11 cellular contexts compared by ENCODE assay signal in the genomic region with DNA sequence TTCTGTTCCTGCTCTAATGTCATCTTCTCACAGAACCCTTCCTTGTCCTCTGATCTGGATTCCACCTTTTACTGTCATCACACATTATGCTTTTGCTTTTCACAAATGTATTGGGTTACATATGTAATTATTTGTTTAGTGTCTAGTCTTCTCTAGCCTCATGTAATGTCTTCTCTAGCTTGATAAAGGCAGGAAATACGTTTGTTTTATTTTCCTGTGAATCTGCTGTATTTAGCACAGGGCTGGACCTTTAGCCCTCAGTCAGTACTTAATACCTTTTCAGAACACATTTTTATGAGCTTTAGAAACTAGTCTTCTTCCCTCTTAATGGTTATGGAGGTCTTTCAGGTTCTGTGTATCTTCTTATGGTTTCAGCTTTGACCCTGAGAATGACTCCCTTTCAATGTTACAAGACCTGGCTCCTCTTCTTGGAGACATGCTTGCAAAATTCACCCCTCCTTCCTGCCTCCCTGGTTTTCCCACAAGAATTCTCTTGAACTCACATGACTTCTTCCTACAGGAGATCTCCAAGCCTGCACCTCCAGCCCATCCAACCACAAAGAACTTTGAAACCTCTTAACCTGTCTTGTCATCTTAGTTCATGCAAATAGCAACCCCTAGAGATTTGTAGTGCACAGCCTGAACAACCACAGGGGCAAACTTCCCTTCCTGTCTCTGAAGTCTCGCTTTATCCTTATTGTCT.
DNase-seq lines count a peak whose midpoint lies in the region; ATAC-seq and TF ChIP-seq lines count a peak whose summit lies in the region.
"Had no signal": no experiment of that assay in that cellular context is flagged by ENCODE, and none has a peak within 500 bp of the region (broad histone marks: within the 10 kb centered on the region; RNA-seq: fewer than 3 reads in every experiment).

No MANE protein-coding gene starts in this region.

- H3K9me3 Mint-ChIP-seq in type B pancreatic cell (peaks cover 4% of the 10 kb centered on the region), H9 (no peaks in the 10 kb centered on the region)
- H3K9me3 Mint-ChIP-seq: nephron had no signal

- H4K5ac ChIP-seq in H9 (ENCODE audit: insufficient read length, low read depth, low read length): no peak overlapping the region

- H2BK5ac ChIP-seq in H9 (ENCODE audit: insufficient read length, low read length): no peak overlapping the region

- no peak overlapping the region for H2AK5ac ChIP-seq in H9 (ENCODE audit: insufficient read length, low read length)

- H3K4me2 ChIP-seq in H9 (ENCODE audit: insufficient read depth, insufficient read length, low read length): no peak overlapping the region

- no peaks in the 10 kb centered on the region for H3K79me1 ChIP-seq in H9 (ENCODE audit: insufficient read depth, low read depth, low read length, poor library complexity, severe bottlenecking)

- ATAC-seq in HG02610 (IDR thresholded peaks at IDR 0.05; ENCODE audit: unreplicated experiment) (peak; percentile 91), HG03457 (IDR thresholded peaks at IDR 0.05; ENCODE audit: unreplicated experiment) (peak; percentile 92)

- no peak overlapping the region for H4K91ac ChIP-seq in H9 (ENCODE audit: insufficient read length, low read depth, low read length)

- H3K27me3 ChIP-seq in left ventricle myocardium inferior (ENCODE audit: low read depth) (no peaks in the 10 kb centered on the region), right atrium auricular region (no peaks in the 10 kb centered on the region), H9 (ENCODE audit: insufficient read depth, low read length) (no peaks in the 10 kb centered on the region)
- H3K27me3 ChIP-seq: dorsolateral prefrontal cortex had no signal

- H3K27me3 Mint-ChIP-seq in type B pancreatic cell (no peaks in the 10 kb centered on the region), H9 (ENCODE audit: low read depth) (no peaks in the 10 kb centered on the region)

- no peak overlapping the region for H2BK15ac ChIP-seq in H9 (ENCODE audit: low read depth, low read length)

- no peak overlapping the region for H3K14ac ChIP-seq in H9 (ENCODE audit: insufficient read depth, low read length)

- H4K20me1 ChIP-seq in H9 (ENCODE audit: control insufficient read depth, insufficient read depth, insufficient read length): no peaks in the 10 kb centered on the region

- H3K4me1 Mint-ChIP-seq in type B pancreatic cell (ENCODE audit: unreplicated experiment) (peaks cover 10% of the 10 kb centered on the region), H9 (0 out of 4 replicates have a peak, but pooled peaks cover 0 to 3% of the 10 kb centered on the region in 2 experiments)

- H2AFZ ChIP-seq in H9 (ENCODE audit: low read length): no peak overlapping the region

- H3K4me1 ChIP-seq in left ventricle myocardium inferior (peaks cover 20% of the 10 kb centered on the region), right atrium auricular region (no peaks in the 10 kb centered on the region), H9 (ENCODE audit: insufficient read depth, low read length) (no peaks in the 10 kb centered on the region)

- H3K9me3 ChIP-seq in left ventricle myocardium inferior (replicated peaks) (no peaks in the 10 kb centered on the region), right atrium auricular region (no peaks in the 10 kb centered on the region), H9 (ENCODE audit: control insufficient read depth, low read depth, low read length) (no peaks in the 10 kb centered on the region)

- no peak overlapping the region for H3K4ac ChIP-seq in H9 (ENCODE audit: low read depth, low read length)

- no peak overlapping the region for H3T11ph ChIP-seq in H9 (ENCODE audit: low read length)

- H3K36me3 Mint-ChIP-seq in type B pancreatic cell (peaks cover 4% of the 10 kb centered on the region), H9 (ENCODE audit: insufficient read depth in 1 of 3, low read depth in 3 of 3) (peaks cover 0 to 3% (median 0%) of the 10 kb centered on the region in 3 experiments; a peak in 1 of 7 replicates)

- H3K23me2 ChIP-seq in H9 (ENCODE audit: insufficient read length, low read depth, low read length, poor library complexity, severe bottlenecking): no peaks in the 10 kb centered on the region

- H3K36me3 ChIP-seq in left ventricle myocardium inferior: no peaks in the 10 kb centered on the region
- no peaks in the 10 kb centered on the region for H3K36me3 ChIP-seq in right atrium auricular region

- no peaks in the 10 kb centered on the region for H3K79me2 ChIP-seq in H9 (ENCODE audit: insufficient read depth, low read length)

- intact Hi-C loops in left ventricle myocardium inferior (cut with micrococcal nuclease): no loop called here

- no peak overlapping the region for H3K27ac Mint-ChIP-seq in type B pancreatic cell
- no peak overlapping the region for H3K27ac Mint-ChIP-seq in H9
- H3K27ac Mint-ChIP-seq: nephron had no signal

- H3K27ac ChIP-seq in left ventricle myocardium inferior (replicated peaks) (peak overlapping the region; percentile 9), right atrium auricular region (no peak overlapping the region), H9 (ENCODE audit: insufficient read length, low read depth, low read length) (no peak overlapping the region)
- H3K27ac ChIP-seq: dorsolateral prefrontal cortex, VCaP had no signal

- H2BK20ac ChIP-seq in H9 (ENCODE audit: low read depth, low read length, poor library complexity, severe bottlenecking): no peak overlapping the region

- H2BK12ac ChIP-seq in H9 (ENCODE audit: insufficient read length, low read depth, low read length): no peak overlapping the region

- no peak for DNase-seq in left ventricle myocardium inferior
- no peak for DNase-seq in right atrium auricular region (ENCODE audit: low spot score)
- DNase-seq in type B pancreatic cell (ENCODE audit: extremely low spot score, unreplicated experiment): no peak
- no peak for DNase-seq in RKO (ENCODE audit: low spot score)
- DNase-seq in H9: no peak
- no peak for DNase-seq in HK-2 (ENCODE audit: unreplicated experiment)
- DNase-seq: dorsolateral prefrontal cortex had no signal

- H3K4me3 Mint-ChIP-seq in type B pancreatic cell (no peak overlapping the region), H9 (no peak overlapping the region)
- H3K4me3 Mint-ChIP-seq: nephron had no signal

- WGBS in H9 (ENCODE audit: extremely low coverage, insufficient read length, low lambda C conversion rate): no CpG with 5 or more reads among the region's 2 CpGs

- H2BK120ac ChIP-seq in H9 (ENCODE audit: low read depth, low read length, poor library complexity, severe bottlenecking): no peak overlapping the region

- no peak overlapping the region for H3K23ac ChIP-seq in H9 (ENCODE audit: insufficient read length, low read depth, low read length)

- TF ChIP-seq CTCF in left ventricle myocardium inferior (IDR thresholded peaks at IDR 0.05; ENCODE audit: borderline replicate concordance) (no peak), right atrium auricular region (IDR thresholded peaks at IDR 0.05) (no peak), type B pancreatic cell (conservative IDR thresholded peaks at IDR 0.05) (no peak), H9 (conservative IDR thresholded peaks at IDR 0.05) (no peak)

- no peak overlapping the region for H3K56ac ChIP-seq in H9 (ENCODE audit: insufficient read length, low read depth, low read length)

- H4K8ac ChIP-seq in H9 (replicated peaks; ENCODE audit: insufficient read length, low read depth, low read length): no peak overlapping the region

- H3K4me3 ChIP-seq in left ventricle myocardium inferior (no peak overlapping the region), right atrium auricular region (no peak overlapping the region)
- H3K4me3 ChIP-seq: dorsolateral prefrontal cortex had no signal

- H3K9ac ChIP-seq in H9 (ENCODE audit: extremely low read depth, insufficient read length, low read length): no peak overlapping the region

- no peak overlapping the region for H3K18ac ChIP-seq in H9 (ENCODE audit: insufficient read length, low read depth, low read length)
